8 cellular contexts compared by ENCODE assay signal in the genomic region with DNA sequence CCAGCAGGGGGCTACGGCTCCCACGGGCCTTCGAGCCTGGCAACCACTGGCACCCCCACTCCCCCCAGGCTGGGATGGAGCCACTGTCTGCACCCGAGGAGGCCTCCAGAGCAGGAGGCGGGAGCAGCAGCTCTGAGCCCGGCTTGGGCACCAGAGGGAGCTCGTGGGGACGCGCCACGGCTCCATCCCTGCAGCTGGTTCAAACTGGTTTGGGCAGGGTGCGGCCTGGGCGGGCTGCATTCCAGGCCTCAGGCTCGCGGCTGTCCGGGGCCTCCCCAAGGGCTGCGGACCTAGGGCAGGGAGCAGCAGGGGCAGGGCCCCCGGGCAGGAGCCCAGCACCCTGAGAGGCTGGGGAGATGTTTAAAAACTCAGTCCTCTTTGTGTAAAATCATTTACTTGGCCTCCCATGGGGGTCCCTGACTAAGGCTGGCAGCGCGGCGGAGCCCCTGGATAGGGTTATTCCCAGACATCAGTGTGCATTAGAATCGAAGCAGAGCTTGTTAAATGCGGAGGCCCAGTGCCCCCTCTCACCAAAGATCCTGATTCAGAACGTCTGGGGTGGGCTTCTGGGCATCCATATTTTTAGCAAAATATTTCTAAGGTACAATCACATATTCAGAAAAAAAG. TPM values are rescaled to one million over a fixed set of nuclear protein-coding genes. Genes with fewer than 3 reads are reported as not detected.
DNase-seq lines count a peak whose midpoint lies in the region; ATAC-seq and TF ChIP-seq lines count a peak whose summit lies in the region.

No MANE protein-coding gene starts in this region.

- H3K27me3 ChIP-seq in AG04450 (ENCODE audit: control insufficient read depth, insufficient read depth, low read length): no peaks in the 10 kb centered on the region
- no peaks in the 10 kb centered on the region for H3K27me3 ChIP-seq in colonic mucosa

- TF ChIP-seq CTCF in AG04450 (IDR thresholded peaks at IDR 0.05; ENCODE audit: low read depth, low read length): peak; percentile 84
- TF ChIP-seq CTCF in colonic mucosa (IDR thresholded peaks at IDR 0.05): peak; percentile 82

- H3K4me1 ChIP-seq in colonic mucosa: peaks cover 7% of the 10 kb centered on the region

- DNase-seq in AG04450 (ENCODE audit: low read depth, low spot score) (peak; percentile 76), NCI-H345 (lab: John Stamatoyannopoulos, UW) (peak; percentile 91), colonic mucosa (peak; percentile 96), left lobe of liver (ENCODE audit: low spot score) (peak; percentile 85)
- DNase-seq in activated CD4-positive, alpha-beta T cell treated with anti-CD3 and anti-CD28 coated beads for 24 hours (ENCODE audit: low read depth in 2 of 2): peak; percentile 71 to 72
- DNase-seq in stimulated activated CD4-positive, alpha-beta T cell treated with anti-CD3 and anti-CD28 coated beads, Interleukin-2, amount 100 ng/mL, for 4 hours (ENCODE audit: low read depth): peak; percentile 63

- H3K4me3 ChIP-seq in AG04450 (ENCODE audit: low read depth, low read length): no peak overlapping the region
- H3K4me3 ChIP-seq in colonic mucosa: no peak overlapping the region

- CTCF ChIA-PET in AG04450 (lab: Charles Lee): interaction anchor here (0.6 to 9.2 kb wide), 31 partner anchors 9 to 612 kb away, joined by 3 to 201 read pairs (median 4); partner anchors contain the start of genes ADNP, DPM1 and MOCS3

- intact Hi-C loops in colonic mucosa (cut with DNase I): loop anchor here (5.0 kb wide), 1 partner anchor 137 kb away; no protein-coding TSS in a partner anchor

- H3K9ac ChIP-seq in colonic mucosa (ENCODE audit: low read depth in 2 of 2, low read length in 2 of 2): peak overlapping the region; percentile 45 to 54

- no peaks in the 10 kb centered on the region for H3K9me3 ChIP-seq in AG04450 (ENCODE audit: control insufficient read depth, insufficient read depth, low read length)
- H3K9me3 ChIP-seq in colonic mucosa: no peaks in the 10 kb centered on the region

- H3K27ac ChIP-seq in AG04450 (ENCODE audit: low read depth, low read length): peak overlapping the region; percentile 75
- H3K27ac ChIP-seq in colonic mucosa: peak overlapping the region; percentile 57

- POLR2A ChIA-PET in AG04450 (lab: Yijun Ruan, JAX): interaction anchor here (0.6 to 1.6 kb wide), 7 partner anchors 15 to 1290 kb away, joined by 3 to 11 read pairs (median 7); partner anchors contain the start of genes ADNP, DPM1 and MOCS3

- ATAC-seq in GM18519 (IDR thresholded peaks at IDR 0.05; ENCODE audit: low FRiP score, unreplicated experiment): peak; percentile 45
- peak; percentile 53 for ATAC-seq in HG03066 (IDR thresholded peaks at IDR 0.05; ENCODE audit: low read depth, unreplicated experiment)
- peak; percentile 80 for ATAC-seq in left lobe of liver

- no peaks in the 10 kb centered on the region for H3K36me3 ChIP-seq in colonic mucosa

RNA-seq across cellular contexts. Expression of gene BCAS4, which starts 4.1 kb away (rescaled TPM):
- 37.3 and 37.7 TPM in 2 replicates for polyA plus RNA-seq in AG04450 (2011; rRNA removed)
- 17.1 and 17.9 TPM in 2 replicates for polyA minus RNA-seq in AG04450 (2011; rRNA and poly(A)+ RNA removed)
- total RNA-seq in colonic mucosa (1 to 10 TPM; 1.1 to 2.7 TPM), left lobe of liver (0.83 TPM)

RNA-seq across cellular contexts. Expression of gene PARD6B, which starts 59.4 kb away (rescaled TPM):
- 0.61 and 0.71 TPM in 2 replicates for polyA plus RNA-seq in AG04450 (2011; rRNA removed)
- polyA minus RNA-seq in AG04450 (2011; rRNA and poly(A)+ RNA removed): 1.7 TPM in 2 replicates
- total RNA-seq in colonic mucosa: 10 to 100 TPM; 16.6 to 35.6 TPM
- 10.9 TPM for total RNA-seq in left lobe of liver
